Comparison of ENCODE assay signal across 1 cellular context in the genomic region with DNA sequence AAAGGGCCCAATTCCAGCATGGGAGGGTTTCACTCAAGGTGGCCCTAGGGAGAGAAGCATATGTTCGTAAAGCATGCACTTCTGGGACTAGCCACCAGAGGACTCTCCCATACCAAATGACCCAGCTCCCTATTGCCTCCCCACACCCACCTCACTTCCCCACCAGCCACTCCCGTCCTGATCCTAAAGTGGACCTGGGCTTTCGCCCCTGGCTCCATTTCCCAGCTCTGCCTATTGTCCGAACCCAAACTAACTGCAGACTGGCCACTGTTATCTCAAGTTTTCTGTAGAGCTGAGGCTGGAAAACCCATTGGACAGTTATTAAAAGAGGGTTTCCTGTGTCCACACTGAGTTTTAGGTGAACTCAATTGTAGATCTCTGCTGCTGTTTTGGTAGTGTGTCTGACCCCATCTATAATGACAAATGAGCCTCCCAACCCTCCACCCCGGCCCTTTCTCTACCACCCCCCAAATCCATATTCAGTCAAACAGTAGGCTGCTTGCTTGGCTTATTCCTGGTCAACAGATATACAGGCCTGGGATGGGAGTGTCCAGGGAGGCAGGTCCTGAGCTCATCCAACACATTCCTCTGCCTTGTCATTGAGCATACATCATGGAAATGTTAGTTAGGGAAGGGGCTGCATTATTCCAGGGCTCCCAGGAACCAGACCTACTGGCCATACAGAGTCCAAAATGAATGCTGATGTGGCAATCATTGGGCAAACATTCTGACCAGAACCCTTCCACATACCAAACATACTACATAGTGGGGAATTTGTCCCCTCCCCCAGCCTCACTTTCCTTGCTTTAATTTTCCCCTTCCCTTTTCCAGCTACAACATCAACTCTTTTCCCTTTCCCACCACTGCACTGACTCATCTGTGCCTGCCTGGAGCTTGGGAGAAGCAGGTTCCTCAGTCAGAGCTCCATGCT.
TF ChIP-seq lines count a peak whose summit lies in the region.

No MANE protein-coding gene starts in this region.

TF ChIP-seq in HepG2, 621 proteins besides CTCF, POLR2A, EP300 and RAD21 (continued from another document and continues in another):
- TF ChIP-seq, protein P1, sequence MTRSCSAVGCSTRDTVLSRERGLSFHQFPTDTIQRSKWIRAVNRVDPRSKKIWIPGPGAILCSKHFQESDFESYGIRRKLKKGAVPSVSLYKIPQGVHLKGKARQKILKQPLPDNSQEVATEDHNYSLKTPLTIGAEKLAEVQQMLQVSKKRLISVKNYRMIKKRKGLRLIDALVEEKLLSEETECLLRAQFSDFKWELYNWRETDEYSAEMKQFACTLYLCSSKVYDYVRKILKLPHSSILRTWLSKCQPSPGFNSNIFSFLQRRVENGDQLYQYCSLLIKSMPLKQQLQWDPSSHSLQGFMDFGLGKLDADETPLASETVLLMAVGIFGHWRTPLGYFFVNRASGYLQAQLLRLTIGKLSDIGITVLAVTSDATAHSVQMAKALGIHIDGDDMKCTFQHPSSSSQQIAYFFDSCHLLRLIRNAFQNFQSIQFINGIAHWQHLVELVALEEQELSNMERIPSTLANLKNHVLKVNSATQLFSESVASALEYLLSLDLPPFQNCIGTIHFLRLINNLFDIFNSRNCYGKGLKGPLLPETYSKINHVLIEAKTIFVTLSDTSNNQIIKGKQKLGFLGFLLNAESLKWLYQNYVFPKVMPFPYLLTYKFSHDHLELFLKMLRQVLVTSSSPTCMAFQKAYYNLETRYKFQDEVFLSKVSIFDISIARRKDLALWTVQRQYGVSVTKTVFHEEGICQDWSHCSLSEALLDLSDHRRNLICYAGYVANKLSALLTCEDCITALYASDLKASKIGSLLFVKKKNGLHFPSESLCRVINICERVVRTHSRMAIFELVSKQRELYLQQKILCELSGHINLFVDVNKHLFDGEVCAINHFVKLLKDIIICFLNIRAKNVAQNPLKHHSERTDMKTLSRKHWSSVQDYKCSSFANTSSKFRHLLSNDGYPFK (CRISPR knock-in tag; IDR thresholded peaks at IDR 0.05; ENCODE audit: borderline replicate concordance), result no peak; the same call in 1 of the 2 replicates
- TF ChIP-seq, protein P2, sequence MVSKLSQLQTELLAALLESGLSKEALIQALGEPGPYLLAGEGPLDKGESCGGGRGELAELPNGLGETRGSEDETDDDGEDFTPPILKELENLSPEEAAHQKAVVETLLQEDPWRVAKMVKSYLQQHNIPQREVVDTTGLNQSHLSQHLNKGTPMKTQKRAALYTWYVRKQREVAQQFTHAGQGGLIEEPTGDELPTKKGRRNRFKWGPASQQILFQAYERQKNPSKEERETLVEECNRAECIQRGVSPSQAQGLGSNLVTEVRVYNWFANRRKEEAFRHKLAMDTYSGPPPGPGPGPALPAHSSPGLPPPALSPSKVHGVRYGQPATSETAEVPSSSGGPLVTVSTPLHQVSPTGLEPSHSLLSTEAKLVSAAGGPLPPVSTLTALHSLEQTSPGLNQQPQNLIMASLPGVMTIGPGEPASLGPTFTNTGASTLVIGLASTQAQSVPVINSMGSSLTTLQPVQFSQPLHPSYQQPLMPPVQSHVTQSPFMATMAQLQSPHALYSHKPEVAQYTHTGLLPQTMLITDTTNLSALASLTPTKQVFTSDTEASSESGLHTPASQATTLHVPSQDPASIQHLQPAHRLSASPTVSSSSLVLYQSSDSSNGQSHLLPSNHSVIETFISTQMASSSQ (IDR thresholded peaks at IDR 0.05; ENCODE audit: low read depth), result no peak
- TF ChIP-seq, protein P2 (CRISPR knock-in tag; IDR thresholded peaks at IDR 0.05; ENCODE audit: borderline replicate concordance), result no peak
- TF ChIP-seq REXO4 (CRISPR knock-in tag; IDR thresholded peaks at IDR 0.05; ENCODE audit: borderline replicate concordance) (no peak), PHF5A (CRISPR knock-in tag; IDR thresholded peaks at IDR 0.05; ENCODE audit: low read depth, unreplicated experiment) (no peak), GABPB1 (CRISPR knock-in tag; IDR thresholded peaks at IDR 0.05) (no peak), ZNF326 (CRISPR knock-in tag; IDR thresholded peaks at IDR 0.05; ENCODE audit: borderline replicate concordance) (no peak), ZBTB1 (CRISPR knock-in tag; IDR thresholded peaks at IDR 0.05; ENCODE audit: borderline replicate concordance) (no peak), TOE1 (CRISPR knock-in tag; IDR thresholded peaks at IDR 0.05) (no peak), ZNF547 (CRISPR knock-in tag; IDR thresholded peaks at IDR 0.05) (no peak), RELA (CRISPR knock-in tag; IDR thresholded peaks at IDR 0.05) (no peak), ZNF549 (CRISPR knock-in tag; IDR thresholded peaks at IDR 0.05) (no peak), EED (CRISPR knock-in tag; IDR thresholded peaks at IDR 0.05) (no peak), ZNF432 (CRISPR knock-in tag; IDR thresholded peaks at IDR 0.05; ENCODE audit: borderline replicate concordance) (no peak), CAMTA2 (CRISPR knock-in tag; IDR thresholded peaks at IDR 0.05; ENCODE audit: borderline replicate concordance) (no peak), ZNF616 (CRISPR knock-in tag; IDR thresholded peaks at IDR 0.05; ENCODE audit: low read depth) (no peak), ZSCAN20 (CRISPR knock-in tag; IDR thresholded peaks at IDR 0.05; ENCODE audit: borderline replicate concordance) (no peak), SMAD3 (CRISPR knock-in tag; IDR thresholded peaks at IDR 0.05) (peak; percentile 56; the same call in 1 of the 2 replicates), TCF7 (IDR thresholded peaks at IDR 0.05; ENCODE audit: low read depth) (no peak), CCAR2 (optimal IDR thresholded peaks at IDR 0.05; ENCODE audit: low read depth, low read length) (no peak), KDM3A (CRISPR knock-in tag; IDR thresholded peaks at IDR 0.05; ENCODE audit: low read depth) (no peak), SP140L (CRISPR knock-in tag; IDR thresholded peaks at IDR 0.05; ENCODE audit: borderline replicate concordance) (0 out of 2 replicates have a peak, but pooled peaks have one; percentile 27), ZNF12 (CRISPR knock-in tag; IDR thresholded peaks at IDR 0.05) (0 out of 2 replicates have a peak, but pooled peaks have one; percentile 38), KDM5B (CRISPR knock-in tag; IDR thresholded peaks at IDR 0.05; ENCODE audit: borderline replicate concordance) (no peak), KAT8 (CRISPR knock-in tag; IDR thresholded peaks at IDR 0.05) (no peak), NFATC3 (CRISPR knock-in tag; IDR thresholded peaks at IDR 0.05) (no peak), ZNF557 (CRISPR knock-in tag; IDR thresholded peaks at IDR 0.05) (0 out of 2 replicates have a peak, but pooled peaks have one; percentile 28), SNAI1 (CRISPR knock-in tag; IDR thresholded peaks at IDR 0.05; ENCODE audit: borderline replicate concordance) (no peak), ZFP41 (CRISPR knock-in tag; IDR thresholded peaks at IDR 0.05; ENCODE audit: borderline replicate concordance) (no peak), ZNF207 (IDR thresholded peaks at IDR 0.05; ENCODE audit: borderline replicate concordance) (no peak)
- TF ChIP-seq, protein P3, sequence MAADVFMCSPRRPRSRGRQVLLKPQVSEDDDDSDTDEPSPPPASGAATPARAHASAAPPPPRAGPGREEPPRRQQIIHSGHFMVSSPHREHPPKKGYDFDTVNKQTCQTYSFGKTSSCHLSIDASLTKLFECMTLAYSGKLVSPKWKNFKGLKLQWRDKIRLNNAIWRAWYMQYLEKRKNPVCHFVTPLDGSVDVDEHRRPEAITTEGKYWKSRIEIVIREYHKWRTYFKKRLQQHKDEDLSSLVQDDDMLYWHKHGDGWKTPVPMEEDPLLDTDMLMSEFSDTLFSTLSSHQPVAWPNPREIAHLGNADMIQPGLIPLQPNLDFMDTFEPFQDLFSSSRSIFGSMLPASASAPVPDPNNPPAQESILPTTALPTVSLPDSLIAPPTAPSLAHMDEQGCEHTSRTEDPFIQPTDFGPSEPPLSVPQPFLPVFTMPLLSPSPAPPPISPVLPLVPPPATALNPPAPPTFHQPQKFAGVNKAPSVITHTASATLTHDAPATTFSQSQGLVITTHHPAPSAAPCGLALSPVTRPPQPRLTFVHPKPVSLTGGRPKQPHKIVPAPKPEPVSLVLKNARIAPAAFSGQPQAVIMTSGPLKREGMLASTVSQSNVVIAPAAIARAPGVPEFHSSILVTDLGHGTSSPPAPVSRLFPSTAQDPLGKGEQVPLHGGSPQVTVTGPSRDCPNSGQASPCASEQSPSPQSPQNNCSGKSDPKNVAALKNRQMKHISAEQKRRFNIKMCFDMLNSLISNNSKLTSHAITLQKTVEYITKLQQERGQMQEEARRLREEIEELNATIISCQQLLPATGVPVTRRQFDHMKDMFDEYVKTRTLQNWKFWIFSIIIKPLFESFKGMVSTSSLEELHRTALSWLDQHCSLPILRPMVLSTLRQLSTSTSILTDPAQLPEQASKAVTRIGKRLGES (CRISPR knock-in tag; IDR thresholded peaks at IDR 0.05; ENCODE audit: borderline replicate concordance), result no peak
- TF ChIP-seq, protein P4, sequence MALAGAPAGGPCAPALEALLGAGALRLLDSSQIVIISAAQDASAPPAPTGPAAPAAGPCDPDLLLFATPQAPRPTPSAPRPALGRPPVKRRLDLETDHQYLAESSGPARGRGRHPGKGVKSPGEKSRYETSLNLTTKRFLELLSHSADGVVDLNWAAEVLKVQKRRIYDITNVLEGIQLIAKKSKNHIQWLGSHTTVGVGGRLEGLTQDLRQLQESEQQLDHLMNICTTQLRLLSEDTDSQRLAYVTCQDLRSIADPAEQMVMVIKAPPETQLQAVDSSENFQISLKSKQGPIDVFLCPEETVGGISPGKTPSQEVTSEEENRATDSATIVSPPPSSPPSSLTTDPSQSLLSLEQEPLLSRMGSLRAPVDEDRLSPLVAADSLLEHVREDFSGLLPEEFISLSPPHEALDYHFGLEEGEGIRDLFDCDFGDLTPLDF (CRISPR knock-in tag; IDR thresholded peaks at IDR 0.05), result no peak
- TF ChIP-seq, protein P5, sequence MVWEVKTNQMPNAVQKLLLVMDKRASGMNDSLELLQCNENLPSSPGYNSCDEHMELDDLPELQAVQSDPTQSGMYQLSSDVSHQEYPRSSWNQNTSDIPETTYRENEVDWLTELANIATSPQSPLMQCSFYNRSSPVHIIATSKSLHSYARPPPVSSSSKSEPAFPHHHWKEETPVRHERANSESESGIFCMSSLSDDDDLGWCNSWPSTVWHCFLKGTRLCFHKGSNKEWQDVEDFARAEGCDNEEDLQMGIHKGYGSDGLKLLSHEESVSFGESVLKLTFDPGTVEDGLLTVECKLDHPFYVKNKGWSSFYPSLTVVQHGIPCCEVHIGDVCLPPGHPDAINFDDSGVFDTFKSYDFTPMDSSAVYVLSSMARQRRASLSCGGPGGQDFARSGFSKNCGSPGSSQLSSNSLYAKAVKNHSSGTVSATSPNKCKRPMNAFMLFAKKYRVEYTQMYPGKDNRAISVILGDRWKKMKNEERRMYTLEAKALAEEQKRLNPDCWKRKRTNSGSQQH (CRISPR knock-in tag; IDR thresholded peaks at IDR 0.05; ENCODE audit: low read depth), result 0 out of 2 replicates have a peak, but pooled peaks have one; percentile 37
- TF ChIP-seq, protein P6, sequence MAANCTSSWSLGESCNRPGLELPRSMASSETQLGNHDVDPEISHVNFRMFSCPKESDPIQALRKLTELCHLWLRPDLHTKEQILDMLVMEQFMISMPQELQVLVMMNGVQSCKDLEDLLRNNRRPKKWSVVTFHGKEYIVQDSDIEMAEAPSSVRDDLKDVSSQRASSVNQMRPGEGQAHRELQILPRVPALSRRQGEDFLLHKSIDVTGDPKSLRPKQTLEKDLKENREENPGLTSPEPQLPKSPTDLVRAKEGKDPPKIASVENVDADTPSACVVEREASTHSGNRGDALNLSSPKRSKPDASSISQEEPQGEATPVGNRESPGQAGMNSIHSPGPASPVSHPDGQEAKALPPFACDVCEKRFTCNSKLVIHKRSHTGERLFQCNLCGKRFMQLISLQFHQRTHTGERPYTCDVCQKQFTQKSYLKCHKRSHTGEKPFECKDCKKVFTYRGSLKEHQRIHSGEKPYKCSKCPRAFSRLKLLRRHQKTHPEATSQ (CRISPR knock-in tag; IDR thresholded peaks at IDR 0.05; ENCODE audit: borderline replicate concordance), result no peak; the same call in 1 of the 2 replicates
- TF ChIP-seq, protein P7, sequence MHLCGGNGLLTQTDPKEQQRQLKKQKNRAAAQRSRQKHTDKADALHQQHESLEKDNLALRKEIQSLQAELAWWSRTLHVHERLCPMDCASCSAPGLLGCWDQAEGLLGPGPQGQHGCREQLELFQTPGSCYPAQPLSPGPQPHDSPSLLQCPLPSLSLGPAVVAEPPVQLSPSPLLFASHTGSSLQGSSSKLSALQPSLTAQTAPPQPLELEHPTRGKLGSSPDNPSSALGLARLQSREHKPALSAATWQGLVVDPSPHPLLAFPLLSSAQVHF (CRISPR knock-in tag; IDR thresholded peaks at IDR 0.05), result no peak
- TF ChIP-seq, protein P8, sequence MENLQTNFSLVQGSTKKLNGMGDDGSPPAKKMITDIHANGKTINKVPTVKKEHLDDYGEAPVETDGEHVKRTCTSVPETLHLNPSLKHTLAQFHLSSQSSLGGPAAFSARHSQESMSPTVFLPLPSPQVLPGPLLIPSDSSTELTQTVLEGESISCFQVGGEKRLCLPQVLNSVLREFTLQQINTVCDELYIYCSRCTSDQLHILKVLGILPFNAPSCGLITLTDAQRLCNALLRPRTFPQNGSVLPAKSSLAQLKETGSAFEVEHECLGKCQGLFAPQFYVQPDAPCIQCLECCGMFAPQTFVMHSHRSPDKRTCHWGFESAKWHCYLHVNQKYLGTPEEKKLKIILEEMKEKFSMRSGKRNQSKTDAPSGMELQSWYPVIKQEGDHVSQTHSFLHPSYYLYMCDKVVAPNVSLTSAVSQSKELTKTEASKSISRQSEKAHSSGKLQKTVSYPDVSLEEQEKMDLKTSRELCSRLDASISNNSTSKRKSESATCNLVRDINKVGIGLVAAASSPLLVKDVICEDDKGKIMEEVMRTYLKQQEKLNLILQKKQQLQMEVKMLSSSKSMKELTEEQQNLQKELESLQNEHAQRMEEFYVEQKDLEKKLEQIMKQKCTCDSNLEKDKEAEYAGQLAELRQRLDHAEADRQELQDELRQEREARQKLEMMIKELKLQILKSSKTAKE (CRISPR knock-in tag; IDR thresholded peaks at IDR 0.05; ENCODE audit: borderline replicate concordance), result no peak
- TF ChIP-seq, protein P9, sequence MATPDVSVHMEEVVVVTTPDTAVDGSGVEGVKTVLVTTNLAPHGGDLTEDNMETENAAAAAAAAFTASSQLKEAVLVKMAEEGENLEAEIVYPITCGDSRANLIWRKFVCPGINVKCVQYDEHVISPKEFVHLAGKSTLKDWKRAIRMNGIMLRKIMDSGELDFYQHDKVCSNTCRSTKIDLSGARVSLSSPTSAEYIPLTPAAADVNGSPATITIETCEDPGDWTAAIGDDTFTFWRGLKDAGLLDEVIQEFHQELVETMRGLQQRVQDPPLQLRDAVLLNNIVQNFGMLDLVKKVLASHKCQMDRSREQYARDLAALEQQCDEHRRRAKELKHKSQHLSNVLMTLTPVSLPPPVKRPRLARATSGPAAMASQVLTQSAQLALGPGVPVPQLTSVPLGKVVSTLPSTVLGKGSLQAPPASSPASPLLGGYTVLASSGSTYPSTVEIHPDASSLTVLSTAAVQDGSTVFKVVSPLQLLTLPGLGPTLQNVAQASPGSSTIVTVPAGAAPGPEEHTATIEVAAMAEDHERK (CRISPR knock-in tag; IDR thresholded peaks at IDR 0.05; ENCODE audit: low read depth), result no peak
